14 cellular contexts compared by ENCODE assay signal in genomic region chr1:114156538-114157274, GRCh38. TPM values are rescaled to one million over a fixed set of nuclear protein-coding genes. Genes with fewer than 3 reads are reported as not detected.
DNase-seq lines count a peak whose midpoint lies in the region; ATAC-seq and TF ChIP-seq lines count a peak whose summit lies in the region.
"Had no signal": no experiment of that assay in that cellular context is flagged by ENCODE, and none has a peak within 500 bp of the region (broad histone marks: within the 10 kb centered on the region; RNA-seq: fewer than 3 reads in every experiment).

No MANE protein-coding gene starts in this region.

- no peaks in the 10 kb centered on the region for H3K36me3 ChIP-seq in HEK293 (ENCODE audit: control insufficient read depth in 2 of 2, insufficient read depth in 1 of 2, low read length in 2 of 2)

- H3K36me3 Mint-ChIP-seq in WTC11: no peaks in the 10 kb centered on the region
- H3K36me3 Mint-ChIP-seq: CD4-positive, CD25-positive, alpha-beta regulatory T cell had no signal

- POLR2A ChIA-PET in HEK293 (lab: Yijun Ruan, JAX): no interaction called here
- POLR2A ChIA-PET in WTC11 (lab: Charles Lee): no interaction called here

- peaks cover 53% of the 10 kb centered on the region for H3K27me3 Mint-ChIP-seq in WTC11 (ENCODE audit: low read depth)

- no peak overlapping the region for H3K4me3 ChIP-seq in HEK293 (ENCODE audit: low read depth, low read length)

- H3K4me1 Mint-ChIP-seq in WTC11: peaks cover 37% of the 10 kb centered on the region

- DNase-seq in WTC11 (ENCODE audit: low spot score) (peak; percentile 35), iPS-NIHi11 (ENCODE audit: low spot score) (peak; percentile 67), putamen (ENCODE audit: low spot score) (peak; percentile 41), LoVo (ENCODE audit: low spot score) (no peak), HuH-7.5 (ENCODE audit: low spot score) (no peak), NCI-H2029 treated with DMSO at 0.1 percent for 48 hours (lab: John Stamatoyannopoulos, UW) (no peak)
- DNase-seq: Caco-2; CD4-positive, CD25-positive, alpha-beta regulatory T cell; NCI-H187 treated with DMSO at 0.1 percent for 48 hours; NCI-H446 treated with DMSO at 0.1 percent for 48 hours; NCI-H748 treated with DMSO at 0.1 percent for 48 hours; SW 1271 had no signal

- no peak overlapping the region for H3K27ac Mint-ChIP-seq in WTC11
- H3K27ac Mint-ChIP-seq: CD4-positive, CD25-positive, alpha-beta regulatory T cell had no signal

- H3K9me3 Mint-ChIP-seq in WTC11: no peaks in the 10 kb centered on the region

- no peak overlapping the region for H3K27ac ChIP-seq in HEK293 (ENCODE audit: extremely low read depth, low read depth, low read length)
- H3K27ac ChIP-seq: RWPE1 had no signal

- TF ChIP-seq CTCF in HEK293 (tag by site-specific recombination; IDR thresholded peaks at IDR 0.05) (no peak), WTC11 (IDR thresholded peaks at IDR 0.05) (no peak)

- peak; percentile 3; the same call in 1 of the 2 replicates for ATAC-seq in WTC11

- no peaks in the 10 kb centered on the region for H3K9me3 ChIP-seq in HEK293 (ENCODE audit: control insufficient read depth, insufficient read depth, low read depth, low read length)
- H3K9me3 ChIP-seq: Caco-2 had no signal

- peaks cover 11% of the 10 kb centered on the region for H3K4me1 ChIP-seq in HEK293 (ENCODE audit: control insufficient read depth, insufficient read depth, low read length)
- H3K4me1 ChIP-seq: Caco-2 had no signal

- no peak overlapping the region for H3K4me3 Mint-ChIP-seq in WTC11
- H3K4me3 Mint-ChIP-seq: CD4-positive, CD25-positive, alpha-beta regulatory T cell had no signal

- CTCF ChIA-PET in HEK293 (lab: Yijun Ruan, JAX): interaction anchor here (0.6 to 1.6 kb wide), 2 partner anchors 126 to 296 kb away, joined by 3 to 6 read pairs; no protein-coding TSS in a partner anchor
- CTCF ChIA-PET in WTC11 (lab: Charles Lee): interaction anchor here (0.9 to 2.3 kb wide), 4 partner anchors 126 to 180 kb away, joined by 3 to 14 read pairs (median 4); partner anchors contain the start of gene OLFML3

TF ChIP-seq in HEK293, 187 proteins besides CTCF, POLR2A, EP300 and RAD21 (continues in another document):
- TF ChIP-seq REST (tag by site-specific recombination; IDR thresholded peaks at IDR 0.05) (peak; percentile 93), ZNF23 (tag by site-specific recombination; IDR thresholded peaks at IDR 0.05; ENCODE audit: borderline replicate concordance) (no peak), ZNF621 (tag by site-specific recombination; IDR thresholded peaks at IDR 0.05) (no peak), ZBTB8A (tag by site-specific recombination; IDR thresholded peaks at IDR 0.05) (no peak), AEBP2 (tag by site-specific recombination; IDR thresholded peaks at IDR 0.05; ENCODE audit: borderline replicate concordance) (no peak), ZNF548 (tag by site-specific recombination; IDR thresholded peaks at IDR 0.05) (no peak), EGR2 (tag by site-specific recombination; IDR thresholded peaks at IDR 0.05; ENCODE audit: low read depth) (peak; percentile 66; the same call in 1 of the 2 replicates), ZNF747 (tag by site-specific recombination; IDR thresholded peaks at IDR 0.05) (no peak), ZFP41 (tag by site-specific recombination; IDR thresholded peaks at IDR 0.05; ENCODE audit: borderline replicate concordance) (no peak), ZNF391 (tag by site-specific recombination; IDR thresholded peaks at IDR 0.05; ENCODE audit: borderline replicate concordance, low read depth) (no peak)

TF ChIP-seq in WTC11, 78 proteins besides CTCF, POLR2A, EP300 and RAD21:
- TF ChIP-seq ELF4 (CRISPR knock-in tag; IDR thresholded peaks at IDR 0.05; ENCODE audit: low read depth): no peak
- 0 out of 2 replicates have a peak, but pooled peaks have one; percentile 13 for TF ChIP-seq FOXK1 (CRISPR knock-in tag; IDR thresholded peaks at IDR 0.05)
- no peak for TF ChIP-seq USF2 (CRISPR knock-in tag; IDR thresholded peaks at IDR 0.05)
- TF ChIP-seq E2F5 (CRISPR knock-in tag; IDR thresholded peaks at IDR 0.05): no peak
- 0 out of 2 replicates have a peak, but pooled peaks have one; percentile 18 for TF ChIP-seq NFE2L1 (CRISPR knock-in tag; IDR thresholded peaks at IDR 0.05)
- no peak for TF ChIP-seq ATF1 (CRISPR knock-in tag; IDR thresholded peaks at IDR 0.05)
- TF ChIP-seq IRF2 (CRISPR knock-in tag; IDR thresholded peaks at IDR 0.05; ENCODE audit: borderline replicate concordance, low read depth): no peak
- no peak for TF ChIP-seq ERG (CRISPR knock-in tag; IDR thresholded peaks at IDR 0.05)
- no peak for TF ChIP-seq ZNF232 (CRISPR knock-in tag; IDR thresholded peaks at IDR 0.05)
- no peak for TF ChIP-seq GTF2I (CRISPR knock-in tag; conservative IDR thresholded peaks at IDR 0.05)
- no peak for TF ChIP-seq GABPB1 (CRISPR knock-in tag; IDR thresholded peaks at IDR 0.05)

RNA-seq across cellular contexts. Expression of gene SYT6, which starts 3.0 kb away (rescaled TPM):
- total RNA-seq in WTC11 (2021): 54.2 to 58.2 TPM (median 55.9 TPM) in 3 replicates

Comparison
In these comparisons a context has a peak if more than half of its experiments do, and no peak if none do; other contexts are left out.
1. DNase-seq: peak in WTC11 (single experiment), iPS-NIHi11 (single experiment) and putamen (single experiment); none in LoVo (single experiment), HuH-7.5 (single experiment) and NCI-H2029 treated with DMSO at 0.1 percent for 48 hours (single experiment).